15 cellular contexts compared by ENCODE assay signal in genomic region chr2:120982598-120982997, GRCh38.
A peak's percentile ranks its signal among the peaks of the same experiment; 100 is the strongest.
DNase-seq lines count a peak whose midpoint lies in the region; ATAC-seq and TF ChIP-seq lines count a peak whose summit lies in the region.
"Had no signal": no experiment of that assay in that cellular context is flagged by ENCODE, and none has a peak within 500 bp of the region (broad histone marks: within the 10 kb centered on the region; RNA-seq: fewer than 3 reads in every experiment).

No MANE protein-coding gene starts in this region.

- H3K4me3 ChIP-seq in spleen: no peak overlapping the region
- H3K4me3 ChIP-seq in breast epithelium: no peak overlapping the region
- H3K4me3 ChIP-seq: GM12878 had no signal

- no peak overlapping the region for H3K56ac ChIP-seq in H9 (ENCODE audit: insufficient read length, low read depth, low read length)

- ATAC-seq in WTC11: peak; percentile 69
- no peak for ATAC-seq in HG03520 (IDR thresholded peaks at IDR 0.05; ENCODE audit: unreplicated experiment)
- no peak for ATAC-seq in GM19023 (IDR thresholded peaks at IDR 0.05; ENCODE audit: unreplicated experiment)
- ATAC-seq: GM12878, HCT116 had no signal

- H3K23me2 ChIP-seq in H9 (ENCODE audit: insufficient read length, low read depth, low read length, poor library complexity, severe bottlenecking): no peaks in the 10 kb centered on the region

- H3K9ac ChIP-seq in H9 (ENCODE audit: extremely low read depth, insufficient read length, low read length): no peak overlapping the region
- H3K9ac ChIP-seq: KMS-11, SK-N-SH had no signal

- H3K4me1 Mint-ChIP-seq in H9: peaks cover 13 to 15% of the 10 kb centered on the region in 2 experiments
- peaks cover 13% of the 10 kb centered on the region for H3K4me1 Mint-ChIP-seq in WTC11

- H3K4me1 ChIP-seq in H9 (ENCODE audit: insufficient read depth, low read length) (no peaks in the 10 kb centered on the region), spleen (no peaks in the 10 kb centered on the region), breast epithelium (no peaks in the 10 kb centered on the region)

- CTCF ChIA-PET in WTC11 (lab: Charles Lee): no interaction called here

- H2AK5ac ChIP-seq in H9 (ENCODE audit: insufficient read length, low read length): no peak overlapping the region

- H4K20me1 ChIP-seq in H9 (ENCODE audit: control insufficient read depth, insufficient read depth, insufficient read length): no peaks in the 10 kb centered on the region

- H3K36me3 Mint-ChIP-seq in H9 (ENCODE audit: insufficient read depth in 1 of 3, low read depth in 3 of 3) (peaks cover 46 to 83% (median 79%) of the 10 kb centered on the region in 3 experiments), WTC11 (peaks cover 60% of the 10 kb centered on the region)

- H2BK15ac ChIP-seq in H9 (ENCODE audit: low read depth, low read length): no peak overlapping the region

- H2BK5ac ChIP-seq in H9 (ENCODE audit: insufficient read length, low read length): no peak overlapping the region

- H3K9me3 ChIP-seq in H9 (ENCODE audit: control insufficient read depth, low read depth, low read length) (no peaks in the 10 kb centered on the region), spleen (no peaks in the 10 kb centered on the region), breast epithelium (no peaks in the 10 kb centered on the region)
- H3K9me3 ChIP-seq: SK-N-SH had no signal

- H3K27me3 ChIP-seq in H9 (ENCODE audit: insufficient read depth, low read length): no peaks in the 10 kb centered on the region
- H3K27me3 ChIP-seq in spleen (replicated peaks in 1 of 7): no peaks in the 10 kb centered on the region
- H3K27me3 ChIP-seq in breast epithelium: no peaks in the 10 kb centered on the region

- no peak for TF ChIP-seq CTCF in H9 (conservative IDR thresholded peaks at IDR 0.05)
- TF ChIP-seq CTCF in WTC11 (IDR thresholded peaks at IDR 0.05): no peak
- TF ChIP-seq CTCF in spleen (IDR thresholded peaks at IDR 0.05 in 8 of 11, conservative IDR thresholded peaks at IDR 0.05 in 3 of 11): no peak
- no peak for TF ChIP-seq CTCF in breast epithelium (IDR thresholded peaks at IDR 0.05)

- no peak overlapping the region for H4K5ac ChIP-seq in H9 (ENCODE audit: insufficient read length, low read depth, low read length)

- H3K36me3 ChIP-seq in spleen (peaks cover 0 to 9% (median 0%) of the 10 kb centered on the region in 6 donors), breast epithelium (no peaks in the 10 kb centered on the region)

- no peak overlapping the region for H3K4ac ChIP-seq in H9 (ENCODE audit: low read depth, low read length)

- no peak for TF ChIP-seq POLR2A in spleen (IDR thresholded peaks at IDR 0.05)
- no peak for TF ChIP-seq POLR2A in breast epithelium (IDR thresholded peaks at IDR 0.05)

- no peaks in the 10 kb centered on the region for H3K79me2 ChIP-seq in H9 (ENCODE audit: insufficient read depth, low read length)

- no peak overlapping the region for H4K8ac ChIP-seq in H9 (replicated peaks; ENCODE audit: insufficient read length, low read depth, low read length)

- no peak overlapping the region for H2BK120ac ChIP-seq in H9 (ENCODE audit: low read depth, low read length, poor library complexity, severe bottlenecking)

- H3K27me3 Mint-ChIP-seq in H9 (ENCODE audit: low read depth) (no peaks in the 10 kb centered on the region; the same call in 1 of the 2 replicates), WTC11 (ENCODE audit: low read depth) (no peaks in the 10 kb centered on the region)
- H3K27me3 Mint-ChIP-seq: CD4-positive, alpha-beta T cell had no signal

- H3K9me3 Mint-ChIP-seq in H9: no peaks in the 10 kb centered on the region
- no peaks in the 10 kb centered on the region for H3K9me3 Mint-ChIP-seq in WTC11
- H3K9me3 Mint-ChIP-seq: CD4-positive, alpha-beta T cell had no signal

- no peak overlapping the region for H3K18ac ChIP-seq in H9 (ENCODE audit: insufficient read length, low read depth, low read length)

- POLR2A ChIA-PET in WTC11 (lab: Charles Lee): no interaction called here

- H3K27ac Mint-ChIP-seq in H9: peak overlapping the region in 2 of 3 experiments; percentile 65 to 70; a peak in 2 of 7 replicates
- 0 out of 2 replicates have a peak overlapping the region, but pooled peaks have one; percentile 66 for H3K27ac Mint-ChIP-seq in WTC11
- H3K27ac Mint-ChIP-seq: CD4-positive, alpha-beta T cell had no signal

- H2BK20ac ChIP-seq in H9 (ENCODE audit: low read depth, low read length, poor library complexity, severe bottlenecking): no peak overlapping the region

- DNase-seq in H9 (peak; percentile 49), WTC11 (ENCODE audit: low spot score) (peak; percentile 53), iPS-NIHi7 (ENCODE audit: extremely low spot score) (peak; percentile 62), spleen (peak; percentile 67), SW 1271 (lab: John Stamatoyannopoulos, UW) (no peak), breast epithelium (ENCODE audit: low spot score in 2 of 2) (no peak)
- DNase-seq: CD4-positive, alpha-beta T cell; DMS 273 treated with DMSO at 0.1 percent for 48 hours; NCI-H2029 treated with DMSO at 0.1 percent for 48 hours had no signal

- no peak overlapping the region for H2AFZ ChIP-seq in H9 (ENCODE audit: low read length)

- H4K91ac ChIP-seq in H9 (ENCODE audit: insufficient read length, low read depth, low read length): no peak overlapping the region

- H3K23ac ChIP-seq in H9 (ENCODE audit: insufficient read length, low read depth, low read length): no peak overlapping the region

- no peak overlapping the region for H3T11ph ChIP-seq in H9 (ENCODE audit: low read length)

- no peak overlapping the region; the same call in 1 of the 2 replicates for H3K14ac ChIP-seq in H9 (ENCODE audit: insufficient read depth, low read length)

- no peak overlapping the region for H3K4me2 ChIP-seq in H9 (ENCODE audit: insufficient read depth, insufficient read length, low read length)
- H3K4me2 ChIP-seq: KMS-11, SK-N-SH had no signal

- intact Hi-C loops in spleen (cut with DNase I; ENCODE audit: low total_unique reads): no loop called here
- intact Hi-C loops in breast epithelium (cut with DNase I; ENCODE audit: low total_unique reads): no loop called here

- no CpG with 5 or more reads among the region's 20 CpGs for WGBS in H9 (ENCODE audit: extremely low coverage, insufficient read length, low lambda C conversion rate)
- 79 to 85% (median 80%) methylated on average over 20 of the region's 20 CpGs for WGBS in spleen, 5 donors

- no peak overlapping the region for H2BK12ac ChIP-seq in H9 (ENCODE audit: insufficient read length, low read depth, low read length)

- H3K79me1 ChIP-seq in H9 (ENCODE audit: insufficient read depth, low read depth, low read length, poor library complexity, severe bottlenecking): no peaks in the 10 kb centered on the region

- H3K27ac ChIP-seq in H9 (ENCODE audit: insufficient read length, low read depth, low read length) (no peak overlapping the region), spleen (no peak overlapping the region), breast epithelium (peak overlapping the region in 1 of 2 donors; percentile 7)
- H3K27ac ChIP-seq: KMS-11 had no signal

- H3K4me3 Mint-ChIP-seq in H9 (no peak overlapping the region), WTC11 (no peak overlapping the region)
- H3K4me3 Mint-ChIP-seq: CD4-positive, alpha-beta T cell had no signal

TF ChIP-seq in WTC11, 78 proteins besides CTCF, POLR2A, EP300 and RAD21:
- no peak for TF ChIP-seq ELF4 (CRISPR knock-in tag; IDR thresholded peaks at IDR 0.05; ENCODE audit: low read depth)
- TF ChIP-seq NFE2L1 (CRISPR knock-in tag; IDR thresholded peaks at IDR 0.05): no peak
- TF ChIP-seq, protein P1, sequence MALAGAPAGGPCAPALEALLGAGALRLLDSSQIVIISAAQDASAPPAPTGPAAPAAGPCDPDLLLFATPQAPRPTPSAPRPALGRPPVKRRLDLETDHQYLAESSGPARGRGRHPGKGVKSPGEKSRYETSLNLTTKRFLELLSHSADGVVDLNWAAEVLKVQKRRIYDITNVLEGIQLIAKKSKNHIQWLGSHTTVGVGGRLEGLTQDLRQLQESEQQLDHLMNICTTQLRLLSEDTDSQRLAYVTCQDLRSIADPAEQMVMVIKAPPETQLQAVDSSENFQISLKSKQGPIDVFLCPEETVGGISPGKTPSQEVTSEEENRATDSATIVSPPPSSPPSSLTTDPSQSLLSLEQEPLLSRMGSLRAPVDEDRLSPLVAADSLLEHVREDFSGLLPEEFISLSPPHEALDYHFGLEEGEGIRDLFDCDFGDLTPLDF (CRISPR knock-in tag; IDR thresholded peaks at IDR 0.05): no peak
- no peak for TF ChIP-seq NFATC4 (CRISPR knock-in tag; IDR thresholded peaks at IDR 0.05)
TF ChIP-seq in WTC11: peak in this region for 0.

Comparison
In these comparisons a context has a peak if more than half of its experiments do, and no peak if none do; other contexts are left out.
1. DNase-seq: peak in H9 (single experiment), WTC11 (single experiment), iPS-NIHi7 (single experiment) and spleen (single experiment); none in SW 1271 (0 of 2) and breast epithelium (0 of 2).